In the genomic region with DNA sequence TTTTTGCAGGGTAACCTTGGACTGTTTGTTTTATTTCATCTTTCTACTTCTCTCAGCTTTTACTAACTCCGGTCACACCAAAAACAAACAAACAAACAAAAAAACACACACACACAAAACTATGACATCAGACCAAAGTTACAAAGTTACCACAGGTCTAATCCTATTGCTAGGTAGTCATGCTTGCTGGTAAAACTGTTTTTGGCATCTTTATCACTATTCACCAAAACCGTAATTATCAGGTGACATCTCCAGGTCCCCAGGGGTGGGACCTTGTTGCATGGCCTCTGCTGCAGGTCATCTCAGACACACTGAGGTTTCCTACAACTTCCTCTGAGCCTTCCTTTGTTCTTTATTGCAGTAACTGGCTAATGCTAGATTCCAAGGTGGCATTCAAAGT, we compare ENCODE assay signal across 24 cellular contexts.
A peak's percentile ranks its signal among the peaks of the same experiment; 100 is the strongest.
DNase-seq lines count a peak whose midpoint lies in the region; ATAC-seq, FAIRE-seq and TF ChIP-seq lines count a peak whose summit lies in the region.
"Had no signal": no experiment of that assay in that cellular context is flagged by ENCODE, and none has a peak within 500 bp of the region (broad histone marks: within the 10 kb centered on the region; RNA-seq: fewer than 3 reads in every experiment).

No MANE protein-coding gene starts in this region.

- no peaks in the 10 kb centered on the region for H3K27me3 Mint-ChIP-seq in neural crest cell (ENCODE audit: low read depth)

- TF ChIP-seq CTCF in left ventricle myocardium inferior (IDR thresholded peaks at IDR 0.05; ENCODE audit: borderline replicate concordance) (no peak), fibroblast of lung (conservative IDR thresholded peaks at IDR 0.05 in 1 of 2, IDR thresholded peaks at IDR 0.05 in 1 of 2; ENCODE audit: low read depth in 1 of 2, low read length in 2 of 2) (no peak), neural crest cell (conservative IDR thresholded peaks at IDR 0.05) (no peak), kidney (IDR thresholded peaks at IDR 0.05; ENCODE audit: borderline replicate concordance, extremely low read depth, insufficient read depth) (no peak)

- ATAC-seq in left ventricle myocardium superior, result no peak
- ATAC-seq: activated T-cell treated with anti-CD3 and anti-CD28 coated beads, Interleukin-2, amount 50 U/mL, for 4 hours; effector memory CD8-positive, alpha-beta T cell had no signal

- intact Hi-C loops in left ventricle myocardium inferior (cut with micrococcal nuclease), result no loop called here
- intact Hi-C loops in left ventricle myocardium superior (cut with micrococcal nuclease), result no loop called here
- intact Hi-C loops in kidney (cut with DNase I), result no loop called here

- peak overlapping the region; percentile 98 for H3K27ac Mint-ChIP-seq in neural crest cell (ENCODE audit: unreplicated experiment)
- H3K27ac Mint-ChIP-seq: activated naive CD8-positive, alpha-beta T cell treated with anti-CD3 and anti-CD28 coated beads for 36 hours; CD8-positive, alpha-beta memory T cell; effector memory CD8-positive, alpha-beta T cell had no signal

- H4K20me1 ChIP-seq in fibroblast of lung (ENCODE audit: control insufficient read depth, extremely low read depth, insufficient read depth, low read length), result no peaks in the 10 kb centered on the region

- H3K9me3 ChIP-seq in left ventricle myocardium inferior (replicated peaks), result peaks cover 10% of the 10 kb centered on the region
- no peaks in the 10 kb centered on the region for H3K9me3 ChIP-seq in fibroblast of lung (ENCODE audit: control insufficient read depth, insufficient read depth, low read depth, low read length)
- H3K9me3 ChIP-seq in effector memory CD4-positive, alpha-beta T cell (ENCODE audit: control insufficient read depth, low read length), result no peaks in the 10 kb centered on the region
- no peaks in the 10 kb centered on the region for H3K9me3 ChIP-seq in kidney (ENCODE audit: control insufficient read depth in 1 of 2, low read length in 2 of 2)
- H3K9me3 ChIP-seq: MG63, SK-N-SH had no signal

- no peak overlapping the region for H3K4me3 ChIP-seq in left ventricle myocardium inferior
- H3K4me3 ChIP-seq in fibroblast of lung (replicated peaks in 1 of 4; ENCODE audit: control extremely low read depth in 1 of 4, insufficient read depth in 1 of 4, low read depth in 3 of 4, low read length in 4 of 4), result no peak overlapping the region
- H3K4me3 ChIP-seq in urinary bladder (ENCODE audit: low read depth, low read length), result no peak overlapping the region
- no peak overlapping the region for H3K4me3 ChIP-seq in effector memory CD4-positive, alpha-beta T cell (ENCODE audit: insufficient read depth, low read depth, low read length, poor library complexity, severe bottlenecking)
- no peak overlapping the region for H3K4me3 ChIP-seq in kidney (ENCODE audit: low read length in 2 of 2)
- H3K4me3 ChIP-seq: MG63 had no signal

- no peak for FAIRE-seq in kidney (lab: Jason Lieb, UNC)
- FAIRE-seq: small intestine, TTC549, urothelium cell line had no signal

- H2AFZ ChIP-seq in fibroblast of lung (ENCODE audit: low read length), result no peak overlapping the region

- H3K36me3 ChIP-seq in left ventricle myocardium inferior (no peaks in the 10 kb centered on the region), fibroblast of lung (ENCODE audit: control insufficient read depth, insufficient read depth, low read length) (no peaks in the 10 kb centered on the region), urinary bladder (ENCODE audit: insufficient read depth) (no peaks in the 10 kb centered on the region), kidney (ENCODE audit: control insufficient read depth in 1 of 2, insufficient read depth in 2 of 2, low read length in 2 of 2) (no peaks in the 10 kb centered on the region)
- no peaks in the 10 kb centered on the region for H3K36me3 ChIP-seq in effector memory CD4-positive, alpha-beta T cell (ENCODE audit: control insufficient read depth, insufficient read depth, low read length)
- H3K36me3 ChIP-seq: MG63 had no signal

- H3K27ac ChIP-seq in left ventricle myocardium inferior (replicated peaks), result peak overlapping the region; percentile 89
- H3K27ac ChIP-seq in fibroblast of lung (ENCODE audit: insufficient read depth, low read length), result peak overlapping the region; percentile 39
- peak overlapping the region; percentile 80 for H3K27ac ChIP-seq in urinary bladder (ENCODE audit: low read depth)
- no peak overlapping the region for H3K27ac ChIP-seq in effector memory CD4-positive, alpha-beta T cell (ENCODE audit: insufficient read depth, low read length, poor library complexity, severe bottlenecking)
- no peak overlapping the region for H3K27ac ChIP-seq in kidney (ENCODE audit: low read depth in 2 of 2, low read length in 2 of 2)

- H3K4me1 ChIP-seq in left ventricle myocardium inferior, result peaks cover 41% of the 10 kb centered on the region
- peaks cover 16% of the 10 kb centered on the region for H3K4me1 ChIP-seq in fibroblast of lung (ENCODE audit: control insufficient read depth, extremely low read depth, insufficient read depth, low read length)
- peaks cover 2% of the 10 kb centered on the region for H3K4me1 ChIP-seq in urinary bladder (ENCODE audit: insufficient read depth)
- no peaks in the 10 kb centered on the region for H3K4me1 ChIP-seq in effector memory CD4-positive, alpha-beta T cell (ENCODE audit: control insufficient read depth, insufficient read depth, low read length, poor library complexity, severe bottlenecking)
- peaks cover 0 to 3% of the 10 kb centered on the region in 2 donors for H3K4me1 ChIP-seq in kidney (ENCODE audit: control insufficient read depth in 1 of 2, insufficient read depth in 1 of 2, low read depth in 1 of 2, low read length in 2 of 2)

- 28% methylated on average over 2 of the region's 2 CpGs for WGBS in urinary bladder

- H3K79me2 ChIP-seq in fibroblast of lung (ENCODE audit: control insufficient read depth, insufficient read depth, low read length), result no peaks in the 10 kb centered on the region

- peak overlapping the region; percentile 55 for H3K4me2 ChIP-seq in fibroblast of lung (ENCODE audit: extremely low read depth, insufficient read depth, low read length)
- H3K4me2 ChIP-seq: SK-N-SH had no signal

- H3K9me3 Mint-ChIP-seq in neural crest cell, result peaks cover 22% of the 10 kb centered on the region
- H3K9me3 Mint-ChIP-seq: activated naive CD8-positive, alpha-beta T cell treated with anti-CD3 and anti-CD28 coated beads for 36 hours; activated T-cell treated with anti-CD3 and anti-CD28 coated beads, Interleukin-2, amount 50 U/mL, for 4 hours; CD8-positive, alpha-beta memory T cell; effector memory CD8-positive, alpha-beta T cell had no signal

- peaks cover 35% of the 10 kb centered on the region for H3K36me3 Mint-ChIP-seq in neural crest cell (ENCODE audit: low read depth)
- H3K36me3 Mint-ChIP-seq: activated naive CD8-positive, alpha-beta T cell treated with anti-CD3 and anti-CD28 coated beads for 36 hours; CD8-positive, alpha-beta memory T cell had no signal

- H3K27me3 ChIP-seq in left ventricle myocardium inferior (ENCODE audit: low read depth) (no peaks in the 10 kb centered on the region), fibroblast of lung (ENCODE audit: control insufficient read depth, insufficient read depth, low read length) (no peaks in the 10 kb centered on the region)
- no peaks in the 10 kb centered on the region for H3K27me3 ChIP-seq in effector memory CD4-positive, alpha-beta T cell (replicated peaks; ENCODE audit: control insufficient read depth, insufficient read depth, low read length, poor library complexity, severe bottlenecking)
- H3K27me3 ChIP-seq: MG63 had no signal

- H3K9ac ChIP-seq in fibroblast of lung (ENCODE audit: insufficient read depth, low read length) (no peak overlapping the region), kidney (ENCODE audit: low read length in 2 of 2) (no peak overlapping the region)
- H3K9ac ChIP-seq: SK-N-SH had no signal

- peaks cover 66% of the 10 kb centered on the region for H3K4me1 Mint-ChIP-seq in neural crest cell
- H3K4me1 Mint-ChIP-seq: activated naive CD8-positive, alpha-beta T cell treated with anti-CD3 and anti-CD28 coated beads for 36 hours had no signal

- peak overlapping the region; percentile 36 for H3K4me3 Mint-ChIP-seq in neural crest cell
- H3K4me3 Mint-ChIP-seq: activated naive CD8-positive, alpha-beta T cell treated with anti-CD3 and anti-CD28 coated beads for 36 hours; activated T-cell treated with anti-CD3 and anti-CD28 coated beads, Interleukin-2, amount 50 U/mL, for 4 hours; CD8-positive, alpha-beta memory T cell; effector memory CD8-positive, alpha-beta T cell had no signal

- DNase-seq in left ventricle myocardium inferior, result no peak
- DNase-seq in left ventricle myocardium superior, result no peak
- DNase-seq in fibroblast of lung (ENCODE audit: low read depth in 2 of 2), result no peak
- DNase-seq in neural crest cell (ENCODE audit: low read depth, low spot score), result no peak
- DNase-seq in effector memory CD4-positive, alpha-beta T cell, result no peak
- DNase-seq in cerebellum (ENCODE audit: low spot score), result no peak
- no peak for DNase-seq in kidney
- DNase-seq: ACHN; activated CD4-positive, alpha-beta T cell treated with anti-CD3 and anti-CD28 coated beads, Interleukin-2, amount 50 U/mL, for 1 hour; activated naive CD8-positive, alpha-beta T cell treated with anti-CD3 and anti-CD28 coated beads for 36 hours; activated T-cell treated with anti-CD3 and anti-CD28 coated beads, Interleukin-2, amount 50 U/mL, for 4 hours; CD8-positive, alpha-beta memory T cell; effector memory CD8-positive, alpha-beta T cell; EL; foreskin melanocyte; MG63; NCI-H2029 treated with DMSO at 0.1 percent for 48 hours; NCI-H510A treated with DMSO at 0.1 percent for 48 hours; occipital lobe; SK-N-SH; small intestine had no signal

Comparison
In these comparisons a context has a peak if more than half of its experiments do, and no peak if none do; other contexts are left out.
1. H3K27ac ChIP-seq: peak in left ventricle myocardium inferior (single experiment), fibroblast of lung (single experiment) and urinary bladder (single experiment); none in effector memory CD4-positive, alpha-beta T cell (single experiment) and kidney (0 of 2).